In the genomic region with DNA sequence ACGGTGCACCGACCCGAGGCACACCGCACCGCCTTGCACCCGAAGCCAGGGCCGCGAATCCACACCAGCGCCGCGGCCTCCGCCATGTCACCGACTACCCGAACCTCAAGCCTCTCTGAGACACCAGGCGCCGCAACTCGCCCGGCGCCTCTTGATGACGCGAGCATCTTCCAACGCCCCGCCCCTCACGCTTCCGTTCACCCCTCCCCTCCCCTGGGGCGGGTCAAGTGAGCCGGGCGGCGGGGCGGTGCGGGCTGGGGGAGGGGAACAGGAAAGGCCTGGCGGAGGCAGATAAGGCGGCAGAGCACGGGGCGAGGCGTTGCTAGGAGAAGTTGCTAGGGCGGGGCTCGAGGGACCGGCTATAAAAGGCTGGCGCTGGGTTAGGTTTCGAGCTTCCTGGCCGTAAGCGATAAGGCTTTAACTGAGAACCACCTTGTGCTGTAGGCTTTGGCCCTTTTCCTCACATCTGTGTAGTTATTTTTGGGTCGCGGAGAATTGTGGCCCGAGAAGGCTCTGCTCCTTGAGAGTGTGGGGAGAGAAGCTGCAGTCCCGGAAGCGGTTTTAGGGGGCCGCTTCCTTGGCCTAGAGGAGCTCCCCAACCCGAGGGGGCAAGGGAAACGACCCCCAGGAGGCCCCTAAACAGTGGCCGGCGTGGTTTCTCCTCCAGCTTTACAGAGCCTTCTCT, we compare ENCODE assay signal across 8 cellular contexts. TPM values are rescaled to one million over a fixed set of nuclear protein-coding genes. Genes with fewer than 3 reads are reported as not detected.
A peak's percentile ranks its signal among the peaks of the same experiment; 100 is the strongest.
DNase-seq lines count a peak whose midpoint lies in the region; ATAC-seq and TF ChIP-seq lines count a peak whose summit lies in the region.

A gene (minus strand): TSS at position 117 of the 685 bp plus-strand sequence. CDS start 31 bp downstream, at position 86.

- H3K4me1 ChIP-seq in RWPE2 (ENCODE audit: insufficient read depth, poor library complexity, severe bottlenecking): no peaks in the 10 kb centered on the region

- H3K9me3 Mint-ChIP-seq in activated T-helper 2 cell treated with anti-CD3 and anti-CD28 coated beads, Interferon-gamma antibody, Interleukin-2, Interleukin-4, amounts not matched to agents 10 μg/mL and 5 μg/mL and 100 μg/mL, durations not matched to agents 14 hours and 24 hours and 36 hours: no peaks in the 10 kb centered on the region
- H3K9me3 Mint-ChIP-seq in natural killer cell treated with Interleukin-12 subunit alpha and Interleukin-12 subunit beta and Interleukin-15 and Interleukin-18, amount 100 ng/mL, for 72 hours: peaks cover 2% of the 10 kb centered on the region

- DNase-seq in EH (ENCODE audit: low read depth) (peak; percentile 98), H4 (ENCODE audit: low spot score) (peak; percentile 95), LoVo (ENCODE audit: low spot score) (peak; percentile 98), RWPE2 (ENCODE audit: low spot score) (peak; percentile 91), fibroblast of peridontal ligament (ENCODE audit: extremely low read depth) (peak; percentile 98)
- DNase-seq in activated T-helper 2 cell treated with anti-CD3 and anti-CD28 coated beads, Interferon-gamma antibody, Interleukin-2, Interleukin-4, amounts not matched to agents 10 μg/mL and 5 μg/mL and 100 μg/mL, durations not matched to agents 14 hours and 24 hours and 36 hours (ENCODE audit: low spot score): peak; percentile 100
- DNase-seq in natural killer cell treated with Interleukin-12 subunit alpha and Interleukin-12 subunit beta and Interleukin-15 and Interleukin-18, amount 100 ng/mL, for 72 hours (ENCODE audit: low spot score): peak; percentile 100
- DNase-seq in stimulated activated naive CD8-positive, alpha-beta T cell treated with anti-CD3 and anti-CD28 coated beads, Interleukin-15, Interleukin-2, amounts not matched to agents 100 U/mL and 50 U/mL, for 24 hours: peak; percentile 100

- peak within 1 kb of the TSS; percentile 99 for H3K27ac Mint-ChIP-seq in activated T-helper 2 cell treated with anti-CD3 and anti-CD28 coated beads, Interferon-gamma antibody, Interleukin-2, Interleukin-4, amounts not matched to agents 10 μg/mL and 5 μg/mL and 100 μg/mL, durations not matched to agents 14 hours and 24 hours and 36 hours
- peak within 1 kb of the TSS; percentile 99 to 100 for H3K27ac Mint-ChIP-seq in natural killer cell treated with Interleukin-12 subunit alpha and Interleukin-12 subunit beta and Interleukin-15 and Interleukin-18, amount 100 ng/mL, for 72 hours

- intact Hi-C loops in activated T-helper 2 cell treated with anti-CD3 and anti-CD28 coated beads, Interferon-gamma antibody, Interleukin-2, Interleukin-4, amounts not matched to agents 10 μg/mL and 5 μg/mL and 100 μg/mL, durations not matched to agents 14 hours and 24 hours and 36 hours (cut with micrococcal nuclease): loop anchor here (1.0 to 5.0 kb wide), 4 partner anchors 63 to 531 kb away; a partner anchor contains a TSS

- H3K36me3 ChIP-seq in RWPE2 (ENCODE audit: low read depth): peaks cover 13% of the 10 kb centered on the region

- ATAC-seq in RWPE2 (ENCODE audit: low read depth): peak; percentile 95
- ATAC-seq in natural killer cell treated with Interleukin-12 subunit alpha and Interleukin-12 subunit beta and Interleukin-15 and Interleukin-18, amount 100 ng/mL, for 72 hours: peak; percentile 98 to 99
- peak; percentile 86 for ATAC-seq in stimulated activated naive CD8-positive, alpha-beta T cell treated with anti-CD3 and anti-CD28 coated beads, Interleukin-15, Interleukin-2, amounts not matched to agents 100 U/mL and 50 U/mL, for 24 hours

- peak within 1 kb of the TSS; percentile 12 for H3K27ac ChIP-seq in RWPE2 (ENCODE audit: poor library complexity, severe bottlenecking)

- peaks cover 55% of the 10 kb centered on the region for H3K4me1 Mint-ChIP-seq in activated T-helper 2 cell treated with anti-CD3 and anti-CD28 coated beads, Interferon-gamma antibody, Interleukin-2, Interleukin-4, amounts not matched to agents 10 μg/mL and 5 μg/mL and 100 μg/mL, durations not matched to agents 14 hours and 24 hours and 36 hours (ENCODE audit: low read depth)
- peaks cover 54 to 68% of the 10 kb centered on the region in 2 donors for H3K4me1 Mint-ChIP-seq in natural killer cell treated with Interleukin-12 subunit alpha and Interleukin-12 subunit beta and Interleukin-15 and Interleukin-18, amount 100 ng/mL, for 72 hours (ENCODE audit: low read depth in 2 of 2)

- peaks cover 26% of the 10 kb centered on the region for H3K36me3 Mint-ChIP-seq in activated T-helper 2 cell treated with anti-CD3 and anti-CD28 coated beads, Interferon-gamma antibody, Interleukin-2, Interleukin-4, amounts not matched to agents 10 μg/mL and 5 μg/mL and 100 μg/mL, durations not matched to agents 14 hours and 24 hours and 36 hours (ENCODE audit: low read depth)
- H3K36me3 Mint-ChIP-seq in natural killer cell treated with Interleukin-12 subunit alpha and Interleukin-12 subunit beta and Interleukin-15 and Interleukin-18, amount 100 ng/mL, for 72 hours: peaks cover 23% of the 10 kb centered on the region

- no peaks in the 10 kb centered on the region for H3K27me3 Mint-ChIP-seq in activated T-helper 2 cell treated with anti-CD3 and anti-CD28 coated beads, Interferon-gamma antibody, Interleukin-2, Interleukin-4, amounts not matched to agents 10 μg/mL and 5 μg/mL and 100 μg/mL, durations not matched to agents 14 hours and 24 hours and 36 hours (ENCODE audit: low read depth)
- H3K27me3 Mint-ChIP-seq in natural killer cell treated with Interleukin-12 subunit alpha and Interleukin-12 subunit beta and Interleukin-15 and Interleukin-18, amount 100 ng/mL, for 72 hours: no peaks in the 10 kb centered on the region

- H3K4me3 Mint-ChIP-seq in activated T-helper 2 cell treated with anti-CD3 and anti-CD28 coated beads, Interferon-gamma antibody, Interleukin-2, Interleukin-4, amounts not matched to agents 10 μg/mL and 5 μg/mL and 100 μg/mL, durations not matched to agents 14 hours and 24 hours and 36 hours (ENCODE audit: low read depth): peak within 1 kb of the TSS; percentile 100
- peak within 1 kb of the TSS; percentile 97 for H3K4me3 Mint-ChIP-seq in natural killer cell treated with Interleukin-12 subunit alpha and Interleukin-12 subunit beta and Interleukin-15 and Interleukin-18, amount 100 ng/mL, for 72 hours

- no peaks in the 10 kb centered on the region for H3K27me3 ChIP-seq in RWPE2 (ENCODE audit: insufficient read depth, poor library complexity, severe bottlenecking)

- H3K4me3 ChIP-seq in RWPE2 (ENCODE audit: severe bottlenecking): peak within 1 kb of the TSS; percentile 63

- no peak for TF ChIP-seq CTCF in RWPE2 (IDR thresholded peaks at IDR 0.05; ENCODE audit: poor library complexity, severe bottlenecking)

- no peaks in the 10 kb centered on the region for H3K9me3 ChIP-seq in RWPE2 (ENCODE audit: severe bottlenecking)

RNA-seq across cellular contexts. Expression of the gene that starts here (rescaled TPM):
- total RNA-seq in H4 (2014; rRNA removed; shearing (Covaris generic)): 13.6 and 14.3 TPM in 2 replicates
- 22.0 and 22.3 TPM in 2 replicates for total RNA-seq in activated T-helper 2 cell treated with anti-CD3 and anti-CD28 coated beads, Interferon-gamma antibody, Interleukin-2, Interleukin-4, amounts not matched to agents 10 μg/mL and 5 μg/mL and 100 μg/mL, durations not matched to agents 14 hours and 24 hours and 36 hours
- 10 to 100 TPM; 25.5 to 30.4 TPM for total RNA-seq in natural killer cell treated with Interleukin-12 subunit alpha and Interleukin-12 subunit beta and Interleukin-15 and Interleukin-18, amount 100 ng/mL, for 72 hours

Comparison
In these comparisons a context has a peak if more than half of its experiments do, and no peak if none do; other contexts are left out.
1. Peak in every context shown above with its lines: DNase-seq, ATAC-seq, H3K4me3 ChIP-seq and H3K27ac ChIP-seq.